10 cellular contexts compared by ENCODE assay signal in genomic region chrX:23616361-23616760, GRCh38. TPM values are rescaled to one million over a fixed set of nuclear protein-coding genes. Genes with fewer than 3 reads are reported as not detected.
A peak's percentile ranks its signal among the peaks of the same experiment; 100 is the strongest.
DNase-seq lines count a peak whose midpoint lies in the region; ATAC-seq, FAIRE-seq and TF ChIP-seq lines count a peak whose summit lies in the region.
"Had no signal": no experiment of that assay in that cellular context is flagged by ENCODE, and none has a peak within 500 bp of the region (broad histone marks: within the 10 kb centered on the region; RNA-seq: fewer than 3 reads in every experiment).

No MANE protein-coding gene starts in this region.

- H3K27ac ChIP-seq in neural progenitor cell: no peak overlapping the region
- H3K27ac ChIP-seq: neutrophil had no signal

- no peak overlapping the region for H3K27ac Mint-ChIP-seq in neural progenitor cell
- no peak overlapping the region for H3K27ac Mint-ChIP-seq in T-helper 17 cell
- H3K27ac Mint-ChIP-seq: T-helper 1 cell treated with Interleukin-12 subunit alpha and Interleukin-12 subunit beta and Interleukin-4 antibody, amounts not matched to agents 30 μg/mL and 1 μg/mL, for 36 hours had no signal

- no peaks in the 10 kb centered on the region for H3K36me3 ChIP-seq in neural progenitor cell
- H3K36me3 ChIP-seq: neutrophil had no signal

- no peaks in the 10 kb centered on the region for H3F3A ChIP-seq in neural progenitor cell (ENCODE audit: low read depth)

- H3K4me3 ChIP-seq in cardiac fibroblast (replicated peaks in 1 of 2; ENCODE audit: low read depth in 2 of 2, low read length in 2 of 2): no peak overlapping the region
- H3K4me3 ChIP-seq in neural progenitor cell: no peak overlapping the region

- no peaks in the 10 kb centered on the region for H4K20me1 ChIP-seq in neural progenitor cell (ENCODE audit: low read depth)

- no peak overlapping the region for H3K9ac ChIP-seq in neural progenitor cell

- FAIRE-seq in D721Med (lab: Jason Lieb, UNC): no peak

- H3K4me3 Mint-ChIP-seq in neural progenitor cell: no peak overlapping the region
- H3K4me3 Mint-ChIP-seq in T-helper 17 cell: no peak overlapping the region
- H3K4me3 Mint-ChIP-seq: T-helper 1 cell treated with Interleukin-12 subunit alpha and Interleukin-12 subunit beta and Interleukin-4 antibody, amounts not matched to agents 30 μg/mL and 1 μg/mL, for 36 hours had no signal

- DNase-seq in D721Med (ENCODE audit: insufficient read length, low spot score): no peak
- DNase-seq in NCI-H1417 treated with DMSO at 0.1 percent for 48 hours (lab: John Stamatoyannopoulos, UW): peak; percentile 6
- peak; percentile 39 to 41 for DNase-seq in cardiac fibroblast (ENCODE audit: low read depth in 2 of 2)
- DNase-seq in neural progenitor cell (ENCODE audit: low spot score): peak; percentile 34
- no peak for DNase-seq in T-helper 17 cell
- no peak for DNase-seq in activated CD8-positive, alpha-beta memory T cell treated with anti-CD3 and anti-CD28 coated beads for 24 hours

- peak; percentile 47 for TF ChIP-seq CTCF in D721Med (IDR thresholded peaks at IDR 0.05; ENCODE audit: insufficient read depth, missing control alignments)
- TF ChIP-seq CTCF in cardiac fibroblast (IDR thresholded peaks at IDR 0.05; ENCODE audit: low read depth, low read length): peak; percentile 52
- peak; percentile 68 for TF ChIP-seq CTCF in neural progenitor cell (IDR thresholded peaks at IDR 0.05)

- no peaks in the 10 kb centered on the region for H3K4me1 Mint-ChIP-seq in neural progenitor cell
- peaks cover 2% of the 10 kb centered on the region for H3K4me1 Mint-ChIP-seq in T-helper 17 cell

- no peaks in the 10 kb centered on the region for H3K4me1 ChIP-seq in neural progenitor cell

- H3K4me2 ChIP-seq in neural progenitor cell: no peak overlapping the region

- peaks cover 2% of the 10 kb centered on the region for H3K9me3 Mint-ChIP-seq in neural progenitor cell
- H3K9me3 Mint-ChIP-seq: T-helper 1 cell treated with Interleukin-12 subunit alpha and Interleukin-12 subunit beta and Interleukin-4 antibody, amounts not matched to agents 30 μg/mL and 1 μg/mL, for 36 hours had no signal

- ATAC-seq in GM19395 (IDR thresholded peaks at IDR 0.05; ENCODE audit: unreplicated experiment): peak; percentile 77
- ATAC-seq in T-helper 17 cell: no peak
- ATAC-seq in GM21390 (IDR thresholded peaks at IDR 0.05; ENCODE audit: unreplicated experiment): no peak

- H3K27me3 Mint-ChIP-seq in neural progenitor cell (ENCODE audit: insufficient read depth, low read depth) (no peaks in the 10 kb centered on the region), T-helper 17 cell (no peaks in the 10 kb centered on the region)

- H3K9me3 ChIP-seq in neural progenitor cell (ENCODE audit: low read depth) (no peaks in the 10 kb centered on the region), T-helper 17 cell (ENCODE audit: control insufficient read depth, low read length, poor library complexity, severe bottlenecking) (no peaks in the 10 kb centered on the region)
- H3K9me3 ChIP-seq: neutrophil had no signal

- no peaks in the 10 kb centered on the region for H3K79me2 ChIP-seq in neural progenitor cell (ENCODE audit: low read depth)

- H3K27me3 ChIP-seq in neural progenitor cell: no peaks in the 10 kb centered on the region
- H3K27me3 ChIP-seq: neutrophil had no signal

- no peak overlapping the region for H2AFZ ChIP-seq in neural progenitor cell (replicated peaks)

- H3K36me3 Mint-ChIP-seq in neural progenitor cell (no peaks in the 10 kb centered on the region), T-helper 17 cell (ENCODE audit: low read depth) (no peaks in the 10 kb centered on the region)

RNA-seq across cellular contexts. Expression of gene PRDX4, which starts 50.9 kb away (rescaled TPM):
- total RNA-seq in neural progenitor cell (ENCODE audit: low replicate concordance) (149 and 162 TPM in 2 replicates), T-helper 17 cell (1 to 10 TPM; 9.1 to 9.6 TPM)

Comparison
In these comparisons a context has a peak if more than half of its experiments do, and no peak if none do; other contexts are left out.
1. DNase-seq: peak in NCI-H1417 treated with DMSO at 0.1 percent for 48 hours (single experiment), cardiac fibroblast (2 of 2) and neural progenitor cell (single experiment); none in D721Med (single experiment), T-helper 17 cell (0 of 3) and activated CD8-positive, alpha-beta memory T cell treated with anti-CD3 and anti-CD28 coated beads for 24 hours (single experiment).
2. RNA of gene PRDX4, which starts 50.9 kb away (total RNA-seq): 149 to 162 TPM in neural progenitor cell; 9.1 to 9.6 TPM in T-helper 17 cell; every median in the first group is over 10 times any median in the second.
3. Peak in every context shown above with its lines, with median percentiles within 50 percentile points of each other: CTCF ChIP-seq.